Comparison of ENCODE assay signal across 1 cellular context in the genomic region with DNA sequence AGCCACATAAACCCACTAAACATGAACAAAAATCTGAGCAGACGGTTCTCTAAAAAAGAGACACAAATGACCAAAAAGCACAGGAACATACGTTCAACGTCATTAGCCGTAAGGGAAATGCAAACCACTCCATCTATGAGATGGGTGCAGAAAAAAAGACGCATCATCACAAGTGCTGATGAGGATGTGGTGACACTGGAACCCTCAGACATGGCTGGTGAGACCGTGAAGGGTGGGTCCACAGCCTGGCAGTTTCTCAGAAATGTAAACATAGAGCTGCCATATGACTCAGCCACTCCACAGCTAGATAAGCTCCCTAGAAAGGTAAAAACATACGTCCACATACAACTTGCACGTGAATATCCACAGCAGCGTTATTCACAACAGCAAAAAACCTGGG.
TF ChIP-seq lines count a peak whose summit lies in the region.

No MANE protein-coding gene starts in this region.

TF ChIP-seq in HepG2, 621 proteins besides CTCF, POLR2A, EP300 and RAD21 (continued from another document):
- TF ChIP-seq HNRNPK (IDR thresholded peaks at IDR 0.05; ENCODE audit: low read depth, low read length, poor library complexity, severe bottlenecking), result no peak
- TF ChIP-seq ZNF337 (CRISPR knock-in tag; IDR thresholded peaks at IDR 0.05; ENCODE audit: borderline replicate concordance, low read depth), result no peak
- no peak for TF ChIP-seq CBFB (CRISPR knock-in tag; IDR thresholded peaks at IDR 0.05)
- no peak for TF ChIP-seq MYC (CRISPR knock-in tag; IDR thresholded peaks at IDR 0.05; ENCODE audit: borderline replicate concordance)
- TF ChIP-seq FOSL2 (CRISPR knock-in tag; IDR thresholded peaks at IDR 0.05), result peak; percentile 29; the same call in 1 of the 2 replicates
- no peak for TF ChIP-seq ZSCAN12 (CRISPR knock-in tag; IDR thresholded peaks at IDR 0.05)
- TF ChIP-seq HMGA1 (CRISPR knock-in tag; conservative IDR thresholded peaks at IDR 0.05), result no peak
